In genomic region chr16:21617592-21617991, GRCh38 we compare ENCODE assay signal across 7 cellular contexts. TPM values are rescaled to one million over a fixed set of nuclear protein-coding genes. Genes with fewer than 3 reads are reported as not detected.
"Had no signal": no experiment of that assay in that cellular context is flagged by ENCODE, and none has a peak within 500 bp of the region (broad histone marks: within the 10 kb centered on the region; RNA-seq: fewer than 3 reads in every experiment).

No MANE protein-coding gene starts in this region.

RNA-seq across cellular contexts. Expression of gene IGSF6, which starts 34.8 kb away (rescaled TPM):
- total RNA-seq: activated CD4-positive, alpha-beta T cell treated with anti-CD3 and anti-CD28 coated beads, Interleukin-2, amount 10 ng/mL, durations not matched to agents 24 days and 14 days; activated T-helper 1 cell treated with anti-CD3 and anti-CD28 coated beads, Interleukin-12 subunit alpha, Interleukin-12 subunit beta, Interleukin-2, Interleukin-4 antibody, amounts not matched to agents 30 ng/mL and 10 ng/mL and 1 ng/mL, durations not matched to agents 14 hours and 24 hours and 36 hours; cardiac muscle cell; endodermal cell; lung microvascular endothelial cell had no signal

RNA-seq across cellular contexts. Expression of gene OTOA, which starts 46.2 kb away (rescaled TPM):
- total RNA-seq: activated CD4-positive, alpha-beta T cell treated with anti-CD3 and anti-CD28 coated beads, Interleukin-2, amount 10 ng/mL, durations not matched to agents 24 days and 14 days; activated T-helper 1 cell treated with anti-CD3 and anti-CD28 coated beads, Interleukin-12 subunit alpha, Interleukin-12 subunit beta, Interleukin-2, Interleukin-4 antibody, amounts not matched to agents 30 ng/mL and 10 ng/mL and 1 ng/mL, durations not matched to agents 14 hours and 24 hours and 36 hours; right cardiac atrium had no signal
- polyA plus RNA-seq: cardiac muscle cell, pancreas had no signal
